1 cellular context compared by ENCODE assay signal in the genomic region with DNA sequence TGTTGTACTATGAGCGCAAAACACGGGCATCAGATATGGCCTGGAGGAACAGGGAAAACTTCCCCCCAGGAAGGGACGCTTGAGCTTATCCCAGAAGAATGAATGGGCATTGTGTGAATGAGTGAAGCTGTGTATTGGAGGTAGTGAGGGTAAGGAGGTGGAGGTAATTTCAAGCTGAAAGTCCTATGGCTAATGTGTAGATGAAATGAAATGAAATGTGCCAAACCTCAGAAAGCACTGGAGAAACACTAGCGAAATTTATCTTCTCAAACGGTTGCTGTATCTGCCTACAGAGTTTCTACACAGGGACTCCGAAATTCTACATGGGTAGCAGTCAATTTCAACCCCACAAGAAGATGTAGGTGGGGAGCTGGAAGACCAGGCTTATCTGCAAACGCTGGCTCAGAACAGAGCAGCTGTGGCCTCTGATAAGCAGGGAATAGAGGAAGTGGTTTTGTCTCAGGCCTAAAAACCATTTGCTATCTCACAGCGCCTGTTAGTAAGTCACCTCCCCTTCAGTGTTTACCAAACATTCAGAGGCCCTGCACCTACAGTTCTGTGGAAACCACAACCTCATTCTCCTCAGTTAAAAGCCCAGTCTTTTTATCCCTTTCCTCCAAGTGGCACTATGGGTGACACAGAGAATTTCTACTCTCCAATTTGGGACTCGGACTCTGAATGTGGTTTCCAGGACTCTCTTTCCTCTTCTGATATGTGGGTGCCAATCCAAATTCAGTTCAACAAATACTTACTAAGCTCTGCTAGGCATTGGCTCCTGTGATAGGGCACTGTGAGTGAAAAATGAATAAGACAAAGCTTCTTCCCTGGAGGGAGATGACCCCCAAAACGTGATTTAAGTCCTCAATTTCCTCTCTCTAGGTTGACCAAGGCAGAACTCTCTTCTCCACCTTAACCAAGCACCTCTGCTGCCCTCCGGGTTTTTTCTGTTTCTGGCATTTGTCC.
A peak's percentile ranks its signal among the peaks of the same experiment; 100 is the strongest.
TF ChIP-seq lines count a peak whose summit lies in the region.

No MANE protein-coding gene starts in this region.

TF ChIP-seq in K562, 482 proteins besides CTCF, POLR2A, EP300 and RAD21 (continued from another document and continues in another):
- no peak for TF ChIP-seq THAP7 (CRISPR knock-in tag; IDR thresholded peaks at IDR 0.05)
- TF ChIP-seq SMAD1 (IDR thresholded peaks at IDR 0.05; ENCODE audit: low read depth, low read length, partially characterized antibody), result peak; percentile 99
- TF ChIP-seq SIN3A (IDR thresholded peaks at IDR 0.05; ENCODE audit: borderline replicate concordance in 2 of 2, control insufficient read depth in 1 of 2, low read depth in 2 of 2, low read length in 2 of 2), result no peak; a peak in 1 of 4 replicates
- peak; percentile 94 for TF ChIP-seq CTBP1 (IDR thresholded peaks at IDR 0.05; ENCODE audit: borderline replicate concordance)
- TF ChIP-seq FOXA1 (IDR thresholded peaks at IDR 0.05; ENCODE audit: borderline replicate concordance), result no peak; the same call in 1 of the 2 replicates
- TF ChIP-seq CEBPG (CRISPR knock-in tag; IDR thresholded peaks at IDR 0.05), result 0 out of 2 replicates have a peak, but pooled peaks have one; percentile 4
- TF ChIP-seq CEBPG (tag; conservative IDR thresholded peaks at IDR 0.05 in 1 of 2, IDR thresholded peaks at IDR 0.05 in 1 of 2), result peak in 1 of 2 experiments; percentile 36; a peak in 1 of 4 replicates
- TF ChIP-seq, protein P1, sequence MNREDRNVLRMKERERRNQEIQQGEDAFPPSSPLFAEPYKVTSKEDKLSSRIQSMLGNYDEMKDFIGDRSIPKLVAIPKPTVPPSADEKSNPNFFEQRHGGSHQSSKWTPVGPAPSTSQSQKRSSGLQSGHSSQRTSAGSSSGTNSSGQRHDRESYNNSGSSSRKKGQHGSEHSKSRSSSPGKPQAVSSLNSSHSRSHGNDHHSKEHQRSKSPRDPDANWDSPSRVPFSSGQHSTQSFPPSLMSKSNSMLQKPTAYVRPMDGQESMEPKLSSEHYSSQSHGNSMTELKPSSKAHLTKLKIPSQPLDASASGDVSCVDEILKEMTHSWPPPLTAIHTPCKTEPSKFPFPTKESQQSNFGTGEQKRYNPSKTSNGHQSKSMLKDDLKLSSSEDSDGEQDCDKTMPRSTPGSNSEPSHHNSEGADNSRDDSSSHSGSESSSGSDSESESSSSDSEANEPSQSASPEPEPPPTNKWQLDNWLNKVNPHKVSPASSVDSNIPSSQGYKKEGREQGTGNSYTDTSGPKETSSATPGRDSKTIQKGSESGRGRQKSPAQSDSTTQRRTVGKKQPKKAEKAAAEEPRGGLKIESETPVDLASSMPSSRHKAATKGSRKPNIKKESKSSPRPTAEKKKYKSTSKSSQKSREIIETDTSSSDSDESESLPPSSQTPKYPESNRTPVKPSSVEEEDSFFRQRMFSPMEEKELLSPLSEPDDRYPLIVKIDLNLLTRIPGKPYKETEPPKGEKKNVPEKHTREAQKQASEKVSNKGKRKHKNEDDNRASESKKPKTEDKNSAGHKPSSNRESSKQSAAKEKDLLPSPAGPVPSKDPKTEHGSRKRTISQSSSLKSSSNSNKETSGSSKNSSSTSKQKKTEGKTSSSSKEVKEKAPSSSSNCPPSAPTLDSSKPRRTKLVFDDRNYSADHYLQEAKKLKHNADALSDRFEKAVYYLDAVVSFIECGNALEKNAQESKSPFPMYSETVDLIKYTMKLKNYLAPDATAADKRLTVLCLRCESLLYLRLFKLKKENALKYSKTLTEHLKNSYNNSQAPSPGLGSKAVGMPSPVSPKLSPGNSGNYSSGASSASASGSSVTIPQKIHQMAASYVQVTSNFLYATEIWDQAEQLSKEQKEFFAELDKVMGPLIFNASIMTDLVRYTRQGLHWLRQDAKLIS (CRISPR knock-in tag; IDR thresholded peaks at IDR 0.05), result peak; percentile 75
- TF ChIP-seq ZNF696 (CRISPR knock-in tag; conservative IDR thresholded peaks at IDR 0.05), result no peak
- no peak for TF ChIP-seq KLF13 (tag; IDR thresholded peaks at IDR 0.05; ENCODE audit: borderline replicate concordance, low read depth)
- TF ChIP-seq, protein P2, sequence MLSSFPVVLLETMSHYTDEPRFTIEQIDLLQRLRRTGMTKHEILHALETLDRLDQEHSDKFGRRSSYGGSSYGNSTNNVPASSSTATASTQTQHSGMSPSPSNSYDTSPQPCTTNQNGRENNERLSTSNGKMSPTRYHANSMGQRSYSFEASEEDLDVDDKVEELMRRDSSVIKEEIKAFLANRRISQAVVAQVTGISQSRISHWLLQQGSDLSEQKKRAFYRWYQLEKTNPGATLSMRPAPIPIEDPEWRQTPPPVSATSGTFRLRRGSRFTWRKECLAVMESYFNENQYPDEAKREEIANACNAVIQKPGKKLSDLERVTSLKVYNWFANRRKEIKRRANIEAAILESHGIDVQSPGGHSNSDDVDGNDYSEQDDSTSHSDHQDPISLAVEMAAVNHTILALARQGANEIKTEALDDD (IDR thresholded peaks at IDR 0.05), result peak; percentile 93
- TF ChIP-seq, protein P3, sequence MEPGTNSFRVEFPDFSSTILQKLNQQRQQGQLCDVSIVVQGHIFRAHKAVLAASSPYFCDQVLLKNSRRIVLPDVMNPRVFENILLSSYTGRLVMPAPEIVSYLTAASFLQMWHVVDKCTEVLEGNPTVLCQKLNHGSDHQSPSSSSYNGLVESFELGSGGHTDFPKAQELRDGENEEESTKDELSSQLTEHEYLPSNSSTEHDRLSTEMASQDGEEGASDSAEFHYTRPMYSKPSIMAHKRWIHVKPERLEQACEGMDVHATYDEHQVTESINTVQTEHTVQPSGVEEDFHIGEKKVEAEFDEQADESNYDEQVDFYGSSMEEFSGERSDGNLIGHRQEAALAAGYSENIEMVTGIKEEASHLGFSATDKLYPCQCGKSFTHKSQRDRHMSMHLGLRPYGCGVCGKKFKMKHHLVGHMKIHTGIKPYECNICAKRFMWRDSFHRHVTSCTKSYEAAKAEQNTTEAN (CRISPR knock-in tag; IDR thresholded peaks at IDR 0.05), result 0 out of 2 replicates have a peak, but pooled peaks have one; percentile 35
- TF ChIP-seq RBM22 (IDR thresholded peaks at IDR 0.05; ENCODE audit: low read depth, low read length, poor library complexity, severe bottlenecking), result no peak
- TF ChIP-seq IFI16 (CRISPR knock-in tag; IDR thresholded peaks at IDR 0.05), result no peak
- TF ChIP-seq, protein P4, sequence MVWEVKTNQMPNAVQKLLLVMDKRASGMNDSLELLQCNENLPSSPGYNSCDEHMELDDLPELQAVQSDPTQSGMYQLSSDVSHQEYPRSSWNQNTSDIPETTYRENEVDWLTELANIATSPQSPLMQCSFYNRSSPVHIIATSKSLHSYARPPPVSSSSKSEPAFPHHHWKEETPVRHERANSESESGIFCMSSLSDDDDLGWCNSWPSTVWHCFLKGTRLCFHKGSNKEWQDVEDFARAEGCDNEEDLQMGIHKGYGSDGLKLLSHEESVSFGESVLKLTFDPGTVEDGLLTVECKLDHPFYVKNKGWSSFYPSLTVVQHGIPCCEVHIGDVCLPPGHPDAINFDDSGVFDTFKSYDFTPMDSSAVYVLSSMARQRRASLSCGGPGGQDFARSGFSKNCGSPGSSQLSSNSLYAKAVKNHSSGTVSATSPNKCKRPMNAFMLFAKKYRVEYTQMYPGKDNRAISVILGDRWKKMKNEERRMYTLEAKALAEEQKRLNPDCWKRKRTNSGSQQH (CRISPR knock-in tag; IDR thresholded peaks at IDR 0.05), result peak; percentile 74
- peak; percentile 94 for TF ChIP-seq BCOR (IDR thresholded peaks at IDR 0.05)
- no peak for TF ChIP-seq RBM34 (IDR thresholded peaks at IDR 0.05; ENCODE audit: borderline replicate concordance, insufficient read depth, low read length)
- no peak for TF ChIP-seq CBX8 (IDR thresholded peaks at IDR 0.05; ENCODE audit: borderline replicate concordance, extremely low read depth, low read depth, low read length, poor library complexity, severe bottlenecking)
- TF ChIP-seq, protein P5, sequence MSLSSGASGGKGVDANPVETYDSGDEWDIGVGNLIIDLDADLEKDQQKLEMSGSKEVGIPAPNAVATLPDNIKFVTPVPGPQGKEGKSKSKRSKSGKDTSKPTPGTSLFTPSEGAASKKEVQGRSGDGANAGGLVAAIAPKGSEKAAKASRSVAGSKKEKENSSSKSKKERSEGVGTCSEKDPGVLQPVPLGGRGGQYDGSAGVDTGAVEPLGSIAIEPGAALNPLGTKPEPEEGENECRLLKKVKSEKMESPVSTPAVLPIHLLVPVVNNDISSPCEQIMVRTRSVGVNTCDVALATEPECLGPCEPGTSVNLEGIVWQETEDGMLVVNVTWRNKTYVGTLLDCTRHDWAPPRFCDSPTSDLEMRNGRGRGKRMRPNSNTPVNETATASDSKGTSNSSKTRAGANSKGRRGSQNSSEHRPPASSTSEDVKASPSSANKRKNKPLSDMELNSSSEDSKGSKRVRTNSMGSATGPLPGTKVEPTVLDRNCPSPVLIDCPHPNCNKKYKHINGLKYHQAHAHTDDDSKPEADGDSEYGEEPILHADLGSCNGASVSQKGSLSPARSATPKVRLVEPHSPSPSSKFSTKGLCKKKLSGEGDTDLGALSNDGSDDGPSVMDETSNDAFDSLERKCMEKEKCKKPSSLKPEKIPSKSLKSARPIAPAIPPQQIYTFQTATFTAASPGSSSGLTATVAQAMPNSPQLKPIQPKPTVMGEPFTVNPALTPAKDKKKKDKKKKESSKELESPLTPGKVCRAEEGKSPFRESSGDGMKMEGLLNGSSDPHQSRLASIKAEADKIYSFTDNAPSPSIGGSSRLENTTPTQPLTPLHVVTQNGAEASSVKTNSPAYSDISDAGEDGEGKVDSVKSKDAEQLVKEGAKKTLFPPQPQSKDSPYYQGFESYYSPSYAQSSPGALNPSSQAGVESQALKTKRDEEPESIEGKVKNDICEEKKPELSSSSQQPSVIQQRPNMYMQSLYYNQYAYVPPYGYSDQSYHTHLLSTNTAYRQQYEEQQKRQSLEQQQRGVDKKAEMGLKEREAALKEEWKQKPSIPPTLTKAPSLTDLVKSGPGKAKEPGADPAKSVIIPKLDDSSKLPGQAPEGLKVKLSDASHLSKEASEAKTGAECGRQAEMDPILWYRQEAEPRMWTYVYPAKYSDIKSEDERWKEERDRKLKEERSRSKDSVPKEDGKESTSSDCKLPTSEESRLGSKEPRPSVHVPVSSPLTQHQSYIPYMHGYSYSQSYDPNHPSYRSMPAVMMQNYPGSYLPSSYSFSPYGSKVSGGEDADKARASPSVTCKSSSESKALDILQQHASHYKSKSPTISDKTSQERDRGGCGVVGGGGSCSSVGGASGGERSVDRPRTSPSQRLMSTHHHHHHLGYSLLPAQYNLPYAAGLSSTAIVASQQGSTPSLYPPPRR (CRISPR knock-in tag; IDR thresholded peaks at IDR 0.05; ENCODE audit: borderline replicate concordance), result peak; percentile 93; the same call in 1 of the 2 replicates
- peak; percentile 83 for TF ChIP-seq GABPA (tag; conservative IDR thresholded peaks at IDR 0.05; ENCODE audit: low read depth)
- TF ChIP-seq BMI1 (IDR thresholded peaks at IDR 0.05; ENCODE audit: low read length), result no peak
- peak; percentile 92 for TF ChIP-seq MTA1 (IDR thresholded peaks at IDR 0.05; ENCODE audit: borderline replicate concordance)
- TF ChIP-seq RBFOX2 (IDR thresholded peaks at IDR 0.05; ENCODE audit: low read depth, low read length), result peak; percentile 75
- peak; percentile 100 for TF ChIP-seq KLF16 (IDR thresholded peaks at IDR 0.05)
- peak; percentile 99 for TF ChIP-seq NEUROD1 (IDR thresholded peaks at IDR 0.05; ENCODE audit: borderline replicate concordance, low read depth, low read length, partially characterized antibody)
- TF ChIP-seq, protein P6, sequence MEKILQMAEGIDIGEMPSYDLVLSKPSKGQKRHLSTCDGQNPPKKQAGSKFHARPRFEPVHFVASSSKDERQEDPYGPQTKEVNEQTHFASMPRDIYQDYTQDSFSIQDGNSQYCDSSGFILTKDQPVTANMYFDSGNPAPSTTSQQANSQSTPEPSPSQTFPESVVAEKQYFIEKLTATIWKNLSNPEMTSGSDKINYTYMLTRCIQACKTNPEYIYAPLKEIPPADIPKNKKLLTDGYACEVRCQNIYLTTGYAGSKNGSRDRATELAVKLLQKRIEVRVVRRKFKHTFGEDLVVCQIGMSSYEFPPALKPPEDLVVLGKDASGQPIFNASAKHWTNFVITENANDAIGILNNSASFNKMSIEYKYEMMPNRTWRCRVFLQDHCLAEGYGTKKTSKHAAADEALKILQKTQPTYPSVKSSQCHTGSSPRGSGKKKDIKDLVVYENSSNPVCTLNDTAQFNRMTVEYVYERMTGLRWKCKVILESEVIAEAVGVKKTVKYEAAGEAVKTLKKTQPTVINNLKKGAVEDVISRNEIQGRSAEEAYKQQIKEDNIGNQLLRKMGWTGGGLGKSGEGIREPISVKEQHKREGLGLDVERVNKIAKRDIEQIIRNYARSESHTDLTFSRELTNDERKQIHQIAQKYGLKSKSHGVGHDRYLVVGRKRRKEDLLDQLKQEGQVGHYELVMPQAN (IDR thresholded peaks at IDR 0.05; ENCODE audit: borderline replicate concordance), result no peak; the same call in 1 of the 2 replicates
- peak; percentile 77 for TF ChIP-seq SMARCB1 (IDR thresholded peaks at IDR 0.05; ENCODE audit: insufficient read length, low read depth)
- no peak for TF ChIP-seq HNRNPLL (IDR thresholded peaks at IDR 0.05; ENCODE audit: low read depth, low read length, poor library complexity, severe bottlenecking)
- TF ChIP-seq ATF2 (CRISPR knock-in tag; IDR thresholded peaks at IDR 0.05), result no peak
- no peak for TF ChIP-seq PHB (CRISPR knock-in tag; IDR thresholded peaks at IDR 0.05)
- TF ChIP-seq ZNF668 (CRISPR knock-in tag; IDR thresholded peaks at IDR 0.05), result no peak
